ENCODE assay signal across 8 cellular contexts in the genomic region with DNA sequence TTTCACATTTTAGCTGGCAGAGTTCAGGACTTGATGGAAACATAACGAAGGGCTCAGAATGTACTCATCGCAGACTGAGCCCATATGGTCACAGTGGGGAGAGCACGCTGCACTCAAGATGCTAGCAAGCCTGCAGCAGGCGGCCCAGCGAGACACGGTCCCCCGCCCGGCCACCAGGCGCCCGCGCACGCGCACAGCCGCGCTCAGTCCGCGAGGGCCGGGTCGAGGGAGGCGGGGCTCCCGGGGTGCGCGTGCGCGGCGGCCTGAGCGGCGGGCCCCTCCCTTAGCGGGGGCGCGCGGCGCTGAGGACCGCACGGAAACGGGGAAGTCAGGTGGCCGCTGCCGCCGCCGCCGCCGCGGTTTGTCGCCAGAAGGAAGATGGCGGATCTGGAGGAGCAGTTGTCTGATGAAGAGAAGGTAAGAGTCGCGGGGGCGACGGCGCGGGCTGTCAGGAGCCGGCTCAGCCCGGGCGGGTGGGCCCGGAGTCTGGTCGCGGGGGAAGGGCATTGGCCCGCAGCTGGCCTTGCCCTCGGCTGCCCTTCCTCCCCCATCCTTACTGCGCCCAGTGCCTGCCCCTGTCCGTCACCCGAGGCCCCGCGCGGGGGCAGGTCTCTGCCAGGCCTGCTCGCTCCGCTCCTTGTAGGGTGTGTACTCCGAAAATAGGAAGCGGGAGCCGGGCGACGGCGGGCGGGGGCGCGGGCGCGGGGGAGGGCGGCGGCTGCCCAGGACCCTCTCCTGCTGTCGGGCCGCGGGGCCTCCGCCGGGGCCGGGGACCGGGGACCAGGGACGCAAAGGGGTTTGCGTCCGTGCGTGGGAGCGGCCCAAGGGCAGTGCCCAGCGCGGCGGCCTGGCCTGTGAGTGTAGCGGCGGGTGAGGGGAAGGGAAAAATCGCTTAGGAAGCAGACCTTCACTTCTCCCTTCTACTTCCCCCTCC. TPM values are rescaled to one million over a fixed set of nuclear protein-coding genes. Genes with fewer than 3 reads are reported as not detected.
DNase-seq lines count a peak whose midpoint lies in the region; TF ChIP-seq lines count a peak whose summit lies in the region.

Gene CAPZA2, plus strand, starts transcription at position 354 of the 934 bp plus-strand sequence. Its CDS starts 25 bp downstream, at position 379.

- H3K4me3 ChIP-seq in neutrophil (ENCODE audit: low read depth in 1 of 2, low read length in 1 of 2): peak within 1 kb of the TSS; percentile 81 to 94

- H3K4me1 Mint-ChIP-seq in HFFc6 (ENCODE audit: low read depth): peaks cover 61% of the 10 kb centered on the region

- peaks cover 46 to 55% of the 10 kb centered on the region in 2 experiments for H3K4me1 ChIP-seq in neutrophil (ENCODE audit: control insufficient read depth in 1 of 2, insufficient read depth in 1 of 2, low read depth in 1 of 2, low read length in 1 of 2)

- H3K4me3 Mint-ChIP-seq in HFFc6: peak within 1 kb of the TSS; percentile 99

- in situ Hi-C loops in SK-MEL-5 (cut with HindIII; ENCODE audit: low pct_unique_long_range_greater_than_20kb, low sequenced_read_pairs): loop anchor here (5.0 kb wide), 1 partner anchor 35 kb away; no protein-coding TSS in a partner anchor

- no peaks in the 10 kb centered on the region for H3K36me3 ChIP-seq in neutrophil

- DNase-seq in GM10248 (ENCODE audit: extremely low spot score) (peak; percentile 100), HFFc6 (peak; percentile 86), NAMALWA (ENCODE audit: low spot score) (peak; percentile 97), SK-MEL-5 (ENCODE audit: low read depth, low spot score) (peak; percentile 93), foreskin melanocyte (peak; percentile 77)
- DNase-seq in activated naive CD4-positive, alpha-beta T cell treated with Interleukin-2 at 50 U/mL for 16 hours: peak; percentile 96

- H3K9me3 Mint-ChIP-seq in HFFc6: no peaks in the 10 kb centered on the region

- H3K27me3 Mint-ChIP-seq in HFFc6 (ENCODE audit: insufficient read depth): peaks cover 4% of the 10 kb centered on the region

- no peak for TF ChIP-seq CTCF in GM10248 (IDR thresholded peaks at IDR 0.05; ENCODE audit: control extremely low read depth, extremely low read depth, low read depth, missing control alignments)
- TF ChIP-seq CTCF in HFFc6 (IDR thresholded peaks at IDR 0.05): peak; percentile 43; the same call in 1 of the 2 replicates
- peak; percentile 92 for TF ChIP-seq CTCF in neutrophil (IDR thresholded peaks at IDR 0.05)
- TF ChIP-seq CTCF in subcutaneous adipose tissue (IDR thresholded peaks at IDR 0.05; ENCODE audit: low read depth): no peak

- POLR2A ChIA-PET in GM10248 (lab: Yijun Ruan, JAX): no interaction called here

- peak within 1 kb of the TSS; percentile 94 for H3K27ac Mint-ChIP-seq in HFFc6

- no peaks in the 10 kb centered on the region for H3K27me3 ChIP-seq in neutrophil

- CTCF ChIA-PET in GM10248 (lab: Yijun Ruan, JAX): interaction anchor here (0.6 kb wide), 1 partner anchor 11 kb away, joined by 3 read pairs; no protein-coding TSS in a partner anchor

- no peaks in the 10 kb centered on the region for H3K9me3 ChIP-seq in neutrophil

- peak within 1 kb of the TSS; percentile 97 for H3K27ac ChIP-seq in neutrophil

- peaks cover 22% of the 10 kb centered on the region for H3K36me3 Mint-ChIP-seq in HFFc6 (ENCODE audit: low read depth)

RNA-seq across cellular contexts. Expression of gene CAPZA2, which starts in this region (rescaled TPM):
- 100 to 1,000 TPM; 216 to 311 (median 275) TPM for total RNA-seq in HFFc6 (2021; fragmentation: NEBNext Ultra II Directional; extraction: Animal tissue kit (Norgen Biotek cat#: 25700))
- total RNA-seq in SK-MEL-5 (2014; rRNA removed; shearing (Covaris generic)): 240 and 252 TPM in 2 replicates
- polyA plus RNA-seq in SK-MEL-5 (2015; cell fraction: cytosol; rRNA removed): 93.9 and 118 TPM in 2 replicates
- 55.8 and 75.5 TPM in 2 replicates for polyA plus RNA-seq in SK-MEL-5 (2015; cell fraction: nucleus; rRNA removed)
- total RNA-seq in subcutaneous adipose tissue: 100 to 1,000 TPM; 106 to 209 (median 156) TPM

Comparison
In these comparisons a context has a peak if more than half of its experiments do, and no peak if none do; other contexts are left out.
1. Peak in every context shown above with its lines: DNase-seq, H3K4me3 ChIP-seq and H3K27ac ChIP-seq.
2. CTCF ChIP-seq: peak in HFFc6 (single experiment) and neutrophil (single experiment); none in GM10248 (single experiment) and subcutaneous adipose tissue (single experiment).